In the genomic region with DNA sequence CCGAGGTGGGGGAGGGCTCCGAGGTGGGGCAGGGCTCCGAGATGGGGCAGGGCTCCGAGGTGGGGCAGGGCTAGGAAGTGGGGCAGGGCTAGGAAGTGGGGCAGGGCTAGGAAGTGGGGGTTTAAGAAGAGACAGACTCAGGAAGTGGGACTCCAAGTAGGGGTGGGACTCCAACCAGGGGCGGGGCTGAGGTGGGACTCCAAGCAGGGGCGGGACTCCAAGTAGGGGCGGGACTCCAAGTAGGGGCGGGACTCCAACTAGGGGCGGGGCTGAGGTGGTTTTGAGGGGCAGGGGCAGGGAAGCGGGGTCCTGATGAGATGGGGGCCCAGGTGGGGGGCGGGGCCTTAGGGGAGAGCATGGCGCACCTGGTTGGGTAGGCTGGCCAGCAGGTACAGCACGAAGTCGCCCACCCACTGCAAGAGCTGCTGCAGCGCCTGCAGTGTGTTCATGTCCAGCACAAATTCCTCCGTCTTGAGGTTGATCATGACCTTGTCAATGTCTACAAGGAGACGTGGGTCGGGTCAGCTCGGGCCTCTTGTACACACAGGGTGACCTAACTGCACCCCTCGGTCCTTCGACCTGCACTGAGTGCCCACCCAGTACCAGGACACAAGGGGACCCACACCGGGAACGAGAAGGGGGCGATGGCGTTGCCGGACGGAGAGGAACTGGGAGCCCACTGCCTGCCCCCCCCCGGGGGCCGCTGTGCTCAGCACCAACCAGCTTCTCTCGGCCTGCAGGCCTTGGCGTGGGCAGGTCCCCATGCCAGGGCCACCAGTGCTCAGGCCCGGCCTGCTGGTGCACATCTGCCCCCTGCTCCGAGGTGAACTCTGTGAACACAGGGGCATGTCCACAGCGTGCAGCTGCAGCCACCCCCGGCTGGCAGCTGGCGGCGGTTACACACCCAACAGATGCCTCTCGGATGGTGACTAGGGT, we compare ENCODE assay signal across 9 cellular contexts. TPM values are rescaled to one million over a fixed set of nuclear protein-coding genes. Genes with fewer than 3 reads are reported as not detected.
DNase-seq lines count a peak whose midpoint lies in the region; ATAC-seq and TF ChIP-seq lines count a peak whose summit lies in the region.
"Had no signal": no experiment of that assay in that cellular context is flagged by ENCODE, and none has a peak within 500 bp of the region (broad histone marks: within the 10 kb centered on the region; RNA-seq: fewer than 3 reads in every experiment).

No MANE protein-coding gene starts in this region.

- ATAC-seq in esophagus mucosa: peak; percentile 15
- ATAC-seq in GM19324 (IDR thresholded peaks at IDR 0.05; ENCODE audit: low FRiP score, unreplicated experiment): no peak

- peaks cover 0 to 3% (median 2%) of the 10 kb centered on the region in 3 donors for H3K27me3 Mint-ChIP-seq in CD14-positive monocyte (ENCODE audit: low read depth in 3 of 3)

- intact Hi-C loops in CD14-positive monocyte (cut with micrococcal nuclease): no loop called here

- no peak for TF ChIP-seq CTCF in CD14-positive monocyte (IDR thresholded peaks at IDR 0.05)

- H3K27ac Mint-ChIP-seq in CD14-positive monocyte: peak overlapping the region in 3 of 7 donors; percentile 51 to 80 (median 80)

- no peak for DNase-seq in CD14-positive monocyte (ENCODE audit: low spot score)
- peak; percentile 92 for DNase-seq in Jurkat, Clone E6-1 (ENCODE audit: low read depth, low spot score)
- DNase-seq in activated CD4-positive, alpha-beta T cell treated with anti-CD3 and anti-CD28 coated beads for 48 hours: peak; percentile 78
- peak; percentile 51 to 59 for DNase-seq in stimulated activated CD8-positive, alpha-beta memory T cell treated with anti-CD3 and anti-CD28 coated beads, Interleukin-2, amount 100 ng/mL, for 1 hour (ENCODE audit: low read depth in 2 of 2)
- DNase-seq in NCI-H2107 (lab: John Stamatoyannopoulos, UW): no peak
- DNase-seq in NCI-H510A (lab: John Stamatoyannopoulos, UW): no peak

- H3K4me3 ChIP-seq in Jurkat, Clone E6-1 (ENCODE audit: low read length): no peak overlapping the region

- peak overlapping the region; percentile 31 to 46 for H3K4me3 Mint-ChIP-seq in CD14-positive monocyte

- peaks cover 5% of the 10 kb centered on the region for H3K4me1 Mint-ChIP-seq in CD14-positive monocyte

- no peaks in the 10 kb centered on the region for H3K9me3 Mint-ChIP-seq in CD14-positive monocyte

- peaks cover 31 to 63% of the 10 kb centered on the region in 2 donors for H3K36me3 Mint-ChIP-seq in CD14-positive monocyte

RNA-seq across cellular contexts. Expression of a gene that starts 13.9 kb away (rescaled TPM):
- 100 to 1,000 TPM; 654 to 862 TPM for polyA plus RNA-seq in CD14-positive monocyte
- 19.8 TPM for polyA plus RNA-seq in Jurkat, Clone E6-1 (2012; ENCODE audit: insufficient read depth, insufficient read length)
- total RNA-seq in esophagus mucosa: 21.5 TPM

RNA-seq across cellular contexts. Expression of a gene that starts 19.6 kb away (rescaled TPM):
- polyA plus RNA-seq in CD14-positive monocyte: 10 to 100 TPM; 20.7 to 37.4 TPM
- 71.0 TPM for polyA plus RNA-seq in Jurkat, Clone E6-1 (2012; ENCODE audit: insufficient read depth, insufficient read length)
- 43.5 TPM for total RNA-seq in esophagus mucosa

RNA-seq across cellular contexts. Expression of a gene that starts 19.9 kb away (rescaled TPM):
- polyA plus RNA-seq in CD14-positive monocyte: not detected
- polyA plus RNA-seq in Jurkat, Clone E6-1 (2012; ENCODE audit: insufficient read depth, insufficient read length): not detected
- total RNA-seq in esophagus mucosa: not detected
- total RNA-seq: dermis microvascular lymphatic vessel endothelial cell had no signal

RNA-seq across cellular contexts. Expression of a gene that starts 21.2 kb away (rescaled TPM):
- 1 to 10 TPM; 1.3 to 2.0 TPM for polyA plus RNA-seq in CD14-positive monocyte
- polyA plus RNA-seq in Jurkat, Clone E6-1 (2012; ENCODE audit: insufficient read depth, insufficient read length): not detected
- not detected for total RNA-seq in esophagus mucosa
- total RNA-seq: dermis microvascular lymphatic vessel endothelial cell had no signal

RNA-seq across cellular contexts. Expression of a gene that starts 32.6 kb away (rescaled TPM):
- not detected for polyA plus RNA-seq in CD14-positive monocyte
- not detected for polyA plus RNA-seq in Jurkat, Clone E6-1 (2012; ENCODE audit: insufficient read depth, insufficient read length)
- not detected for total RNA-seq in esophagus mucosa
- total RNA-seq: dermis microvascular lymphatic vessel endothelial cell had no signal

Comparison
In these comparisons a context has a peak if more than half of its experiments do, and no peak if none do; other contexts are left out.
1. DNase-seq: peak in Jurkat, Clone E6-1 (single experiment), activated CD4-positive, alpha-beta T cell treated with anti-CD3 and anti-CD28 coated beads for 48 hours (single experiment) and stimulated activated CD8-positive, alpha-beta memory T cell treated with anti-CD3 and anti-CD28 coated beads, Interleukin-2, amount 100 ng/mL, for 1 hour (2 of 2); none in CD14-positive monocyte (single experiment), NCI-H2107 (single experiment) and NCI-H510A (single experiment).